ENCODE assay signal across 14 cellular contexts in genomic region chr4:129532573-129532972, GRCh38.
DNase-seq lines count a peak whose midpoint lies in the region; ATAC-seq, FAIRE-seq and TF ChIP-seq lines count a peak whose summit lies in the region.
"Had no signal": no experiment of that assay in that cellular context is flagged by ENCODE, and none has a peak within 500 bp of the region (broad histone marks: within the 10 kb centered on the region; RNA-seq: fewer than 3 reads in every experiment).

No MANE protein-coding gene starts in this region.

- no peak overlapping the region for H3K4me2 ChIP-seq in neural progenitor cell

- no peaks in the 10 kb centered on the region for H3K36me3 ChIP-seq in BE2C
- H3K36me3 ChIP-seq in neural progenitor cell, result no peaks in the 10 kb centered on the region
- H3K36me3 ChIP-seq: heart right ventricle, tibial nerve had no signal

- ATAC-seq in GM21390 (IDR thresholded peaks at IDR 0.05; ENCODE audit: unreplicated experiment) (peak; percentile 87), HG03342 (IDR thresholded peaks at IDR 0.05; ENCODE audit: unreplicated experiment) (peak; percentile 88)
- ATAC-seq: activated naive CD4-positive, alpha-beta T cell treated with anti-CD3 and anti-CD28 coated beads, Interleukin-2, amount 50 U/mL, for 72 hours had no signal

- no peaks in the 10 kb centered on the region for H3F3A ChIP-seq in neural progenitor cell (ENCODE audit: low read depth)

- DNase-seq in GM18507 (ENCODE audit: extremely low spot score, insufficient read length, low read depth), result no peak
- peak; percentile 94 for DNase-seq in OCI-M1 (lab: John Stamatoyannopoulos, UW)
- DNase-seq in activated naive CD4-positive, alpha-beta T cell treated with anti-CD3 and anti-CD28 coated beads, Interleukin-2, amount 50 U/mL, for 16 hours, result no peak
- no peak for DNase-seq in BE2C
- no peak for DNase-seq in neural progenitor cell (ENCODE audit: low spot score)
- no peak for DNase-seq in NCI-H524 treated with DMSO at 0.1 percent for 48 hours (lab: John Stamatoyannopoulos, UW)
- DNase-seq: CD8-positive, alpha-beta memory T cell; heart right ventricle; mesendoderm; NCI-H146 had no signal

- H3K4me1 Mint-ChIP-seq in neural progenitor cell, result no peaks in the 10 kb centered on the region
- H3K4me1 Mint-ChIP-seq: CD8-positive, alpha-beta memory T cell had no signal

- H3K27ac Mint-ChIP-seq in neural progenitor cell, result no peak overlapping the region
- H3K27ac Mint-ChIP-seq: activated naive CD4-positive, alpha-beta T cell treated with anti-CD3 and anti-CD28 coated beads, Interleukin-2, amount 50 U/mL, for 72 hours; CD8-positive, alpha-beta memory T cell had no signal

- H3K4me3 ChIP-seq in BE2C (ENCODE audit: low read depth, low read length) (no peak overlapping the region), neural progenitor cell (no peak overlapping the region)
- H3K4me3 ChIP-seq: heart right ventricle, tibial nerve had no signal

- H3K4me3 Mint-ChIP-seq in neural progenitor cell, result no peak overlapping the region
- H3K4me3 Mint-ChIP-seq: CD8-positive, alpha-beta memory T cell had no signal

- H3K4me1 ChIP-seq in BE2C (peaks cover 3% of the 10 kb centered on the region; the same call in 1 of the 2 replicates), neural progenitor cell (no peaks in the 10 kb centered on the region)
- H3K4me1 ChIP-seq: tibial nerve had no signal

- no peaks in the 10 kb centered on the region for H3K9me3 ChIP-seq in BE2C
- H3K9me3 ChIP-seq in neural progenitor cell (ENCODE audit: low read depth), result no peaks in the 10 kb centered on the region
- H3K9me3 ChIP-seq: heart right ventricle, tibial nerve had no signal

- H3K27me3 ChIP-seq in BE2C, result no peaks in the 10 kb centered on the region
- H3K27me3 ChIP-seq in neural progenitor cell, result no peaks in the 10 kb centered on the region
- H3K27me3 ChIP-seq: heart right ventricle, tibial nerve had no signal

- peak; percentile 44 for FAIRE-seq in GM18507 (lab: Jason Lieb, UNC)

- H2AFZ ChIP-seq in neural progenitor cell (replicated peaks), result no peak overlapping the region

- H3K9me3 Mint-ChIP-seq in neural progenitor cell, result no peaks in the 10 kb centered on the region

- no peaks in the 10 kb centered on the region for H4K20me1 ChIP-seq in neural progenitor cell (ENCODE audit: low read depth)

- peaks cover 4% of the 10 kb centered on the region for H3K27me3 Mint-ChIP-seq in neural progenitor cell (ENCODE audit: insufficient read depth, low read depth)

- H3K79me2 ChIP-seq in neural progenitor cell (ENCODE audit: low read depth), result no peaks in the 10 kb centered on the region

- TF ChIP-seq CTCF in BE2C (IDR thresholded peaks at IDR 0.05; ENCODE audit: low read depth, low read length) (no peak), neural progenitor cell (IDR thresholded peaks at IDR 0.05) (no peak)

- H3K36me3 Mint-ChIP-seq in neural progenitor cell, result no peaks in the 10 kb centered on the region
- H3K36me3 Mint-ChIP-seq: activated naive CD4-positive, alpha-beta T cell treated with anti-CD3 and anti-CD28 coated beads, Interleukin-2, amount 50 U/mL, for 72 hours; CD8-positive, alpha-beta memory T cell had no signal

- H3K9ac ChIP-seq in neural progenitor cell, result no peak overlapping the region

- no peak overlapping the region for H3K27ac ChIP-seq in neural progenitor cell
- H3K27ac ChIP-seq: tibial nerve had no signal
